Comparison of ENCODE assay signal across 1 cellular context in the genomic region with DNA sequence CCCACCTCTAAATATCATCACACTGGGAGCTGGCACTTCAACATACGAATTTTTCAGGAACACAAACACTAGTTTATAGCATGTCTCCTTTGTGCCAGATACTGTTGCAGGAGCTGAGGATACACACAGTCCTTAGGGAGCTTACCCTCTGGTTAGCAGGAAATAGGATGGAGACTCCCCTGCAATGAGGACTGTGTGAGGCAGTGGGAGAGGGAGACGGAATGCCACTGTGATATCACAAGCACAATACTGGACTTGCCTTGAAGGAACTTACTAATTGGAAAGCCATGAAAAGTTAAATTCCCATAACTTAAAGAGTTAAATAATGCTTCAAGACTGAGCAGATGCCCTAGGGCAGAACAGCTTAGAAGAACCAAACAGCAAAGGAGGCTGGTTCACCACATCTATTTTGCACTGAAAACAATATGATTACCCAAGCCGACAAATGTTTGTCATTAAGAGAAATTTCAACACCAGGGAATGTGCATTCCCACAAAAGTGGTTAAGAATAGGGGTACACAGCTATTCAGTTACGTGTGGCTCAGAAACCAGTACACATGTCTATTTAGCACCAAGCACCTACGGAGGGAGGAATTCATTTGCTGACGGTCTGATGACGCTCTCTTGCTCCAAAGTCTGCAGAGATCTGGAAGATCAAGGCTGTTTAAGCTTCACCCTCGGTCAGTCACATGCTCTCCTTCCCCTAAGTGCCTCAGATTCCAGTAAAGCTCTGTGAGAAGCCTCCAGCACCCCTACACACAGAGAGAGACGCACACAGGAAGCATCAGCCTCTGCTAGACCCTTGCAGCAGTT.
A peak's percentile ranks its signal among the peaks of the same experiment; 100 is the strongest.
TF ChIP-seq lines count a peak whose summit lies in the region.

No MANE protein-coding gene starts in this region.

TF ChIP-seq in liver, 16 proteins besides CTCF, POLR2A, EP300 and RAD21 (continued from another document):
- TF ChIP-seq, protein P1, sequence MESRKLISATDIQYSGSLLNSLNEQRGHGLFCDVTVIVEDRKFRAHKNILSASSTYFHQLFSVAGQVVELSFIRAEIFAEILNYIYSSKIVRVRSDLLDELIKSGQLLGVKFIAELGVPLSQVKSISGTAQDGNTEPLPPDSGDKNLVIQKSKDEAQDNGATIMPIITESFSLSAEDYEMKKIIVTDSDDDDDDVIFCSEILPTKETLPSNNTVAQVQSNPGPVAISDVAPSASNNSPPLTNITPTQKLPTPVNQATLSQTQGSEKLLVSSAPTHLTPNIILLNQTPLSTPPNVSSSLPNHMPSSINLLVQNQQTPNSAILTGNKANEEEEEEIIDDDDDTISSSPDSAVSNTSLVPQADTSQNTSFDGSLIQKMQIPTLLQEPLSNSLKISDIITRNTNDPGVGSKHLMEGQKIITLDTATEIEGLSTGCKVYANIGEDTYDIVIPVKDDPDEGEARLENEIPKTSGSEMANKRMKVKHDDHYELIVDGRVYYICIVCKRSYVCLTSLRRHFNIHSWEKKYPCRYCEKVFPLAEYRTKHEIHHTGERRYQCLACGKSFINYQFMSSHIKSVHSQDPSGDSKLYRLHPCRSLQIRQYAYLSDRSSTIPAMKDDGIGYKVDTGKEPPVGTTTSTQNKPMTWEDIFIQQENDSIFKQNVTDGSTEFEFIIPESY (IDR thresholded peaks at IDR 0.05) = peak; percentile 37
- peak; percentile 82 to 88 for TF ChIP-seq HNF4A (conservative IDR thresholded peaks at IDR 0.05)
- peak in 1 of 2 donors; percentile 65 for TF ChIP-seq JUND (IDR thresholded peaks at IDR 0.05)
- peak; percentile 56 for TF ChIP-seq HNF4G (IDR thresholded peaks at IDR 0.05)
- TF ChIP-seq, protein P2, sequence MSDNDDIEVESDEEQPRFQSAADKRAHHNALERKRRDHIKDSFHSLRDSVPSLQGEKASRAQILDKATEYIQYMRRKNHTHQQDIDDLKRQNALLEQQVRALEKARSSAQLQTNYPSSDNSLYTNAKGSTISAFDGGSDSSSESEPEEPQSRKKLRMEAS (IDR thresholded peaks at IDR 0.05) = peak; percentile 78
- TF ChIP-seq FOXA2 (IDR thresholded peaks at IDR 0.05) = no peak
TF ChIP-seq in liver: peak in this region for 11.
